ENCODE assay signal across 8 cellular contexts in the genomic region with DNA sequence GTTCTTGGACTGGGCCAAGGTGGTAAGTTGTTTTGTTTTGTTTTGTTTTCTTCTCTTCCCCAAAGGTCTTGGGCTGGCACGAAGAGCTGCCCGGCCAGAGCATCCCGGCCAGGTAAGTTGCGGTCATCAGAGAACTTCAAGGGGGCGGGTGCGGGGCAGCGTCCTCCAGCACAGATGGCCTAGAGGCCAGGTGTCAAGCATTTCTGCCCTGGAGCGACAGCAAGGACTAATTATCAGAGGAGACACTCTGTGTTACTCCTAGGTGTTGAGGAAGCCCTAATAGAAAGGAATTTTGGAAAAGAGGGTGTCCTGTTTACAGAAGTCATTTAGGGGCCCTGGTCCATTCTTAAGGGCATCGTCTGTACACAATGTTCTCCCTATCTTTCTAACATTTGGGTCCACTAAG. TPM values are rescaled to one million over a fixed set of nuclear protein-coding genes. Genes with fewer than 3 reads are reported as not detected.
A peak's percentile ranks its signal among the peaks of the same experiment; 100 is the strongest.
DNase-seq lines count a peak whose midpoint lies in the region; ATAC-seq, FAIRE-seq and TF ChIP-seq lines count a peak whose summit lies in the region.

No MANE protein-coding gene starts in this region.

- H3K4me1 ChIP-seq in suprapubic skin = peaks cover 9% of the 10 kb centered on the region

- H3K27me3 ChIP-seq in suprapubic skin = no peaks in the 10 kb centered on the region

- TF ChIP-seq CTCF in suprapubic skin (IDR thresholded peaks at IDR 0.05) (no peak), GM20000 (IDR thresholded peaks at IDR 0.05; ENCODE audit: extremely low read depth, missing control alignments) (no peak)

- H3K36me3 Mint-ChIP-seq in T-helper 2 cell treated with Interferon-gamma antibody and Interleukin-4, amounts not matched to agents 5 μg/mL and 100 μg/mL, for 36 hours (ENCODE audit: low read depth) = no peaks in the 10 kb centered on the region
- no peaks in the 10 kb centered on the region for H3K36me3 Mint-ChIP-seq in activated naive CD8-positive, alpha-beta T cell treated with anti-CD3 and anti-CD28 coated beads, Interleukin-2, amount 10 ng/mL, durations not matched to agents 7 days and 5 days

- no peaks in the 10 kb centered on the region for H3K9me3 Mint-ChIP-seq in T-helper 2 cell treated with Interferon-gamma antibody and Interleukin-4, amounts not matched to agents 5 μg/mL and 100 μg/mL, for 36 hours
- H3K9me3 Mint-ChIP-seq in activated naive CD8-positive, alpha-beta T cell treated with anti-CD3 and anti-CD28 coated beads, Interleukin-2, amount 10 ng/mL, durations not matched to agents 7 days and 5 days = no peaks in the 10 kb centered on the region

- no peaks in the 10 kb centered on the region for H3K9me3 ChIP-seq in suprapubic skin

- no peak overlapping the region for H3K27ac Mint-ChIP-seq in T-helper 2 cell treated with Interferon-gamma antibody and Interleukin-4, amounts not matched to agents 5 μg/mL and 100 μg/mL, for 36 hours
- no peak overlapping the region for H3K27ac Mint-ChIP-seq in activated naive CD8-positive, alpha-beta T cell treated with anti-CD3 and anti-CD28 coated beads, Interleukin-2, amount 10 ng/mL, durations not matched to agents 7 days and 5 days

- H3K4me1 Mint-ChIP-seq in T-helper 2 cell treated with Interferon-gamma antibody and Interleukin-4, amounts not matched to agents 5 μg/mL and 100 μg/mL, for 36 hours (ENCODE audit: low read depth) = peaks cover 14% of the 10 kb centered on the region
- H3K4me1 Mint-ChIP-seq in activated naive CD8-positive, alpha-beta T cell treated with anti-CD3 and anti-CD28 coated beads, Interleukin-2, amount 10 ng/mL, durations not matched to agents 7 days and 5 days = peaks cover 18% of the 10 kb centered on the region

- no peaks in the 10 kb centered on the region for H3K36me3 ChIP-seq in suprapubic skin

- WGBS in suprapubic skin = 25% methylated on average over 9 of the region's 9 CpGs

- no peak for FAIRE-seq in frontal cortex (lab: Jason Lieb, UNC)

- H3K27me3 Mint-ChIP-seq in T-helper 2 cell treated with Interferon-gamma antibody and Interleukin-4, amounts not matched to agents 5 μg/mL and 100 μg/mL, for 36 hours (ENCODE audit: low read depth) = peaks cover 68% of the 10 kb centered on the region
- peaks cover 64% of the 10 kb centered on the region for H3K27me3 Mint-ChIP-seq in activated naive CD8-positive, alpha-beta T cell treated with anti-CD3 and anti-CD28 coated beads, Interleukin-2, amount 10 ng/mL, durations not matched to agents 7 days and 5 days

- TF ChIP-seq EP300 in suprapubic skin (IDR thresholded peaks at IDR 0.05) = no peak

- H3K4me3 Mint-ChIP-seq in T-helper 2 cell treated with Interferon-gamma antibody and Interleukin-4, amounts not matched to agents 5 μg/mL and 100 μg/mL, for 36 hours = peak overlapping the region; percentile 76
- H3K4me3 Mint-ChIP-seq in activated naive CD8-positive, alpha-beta T cell treated with anti-CD3 and anti-CD28 coated beads, Interleukin-2, amount 10 ng/mL, durations not matched to agents 7 days and 5 days = peak overlapping the region; percentile 75

- peak overlapping the region; percentile 77 for H3K4me3 ChIP-seq in suprapubic skin

- no peak for DNase-seq in T-helper 2 cell treated with Interferon-gamma antibody and Interleukin-4, amounts not matched to agents 5 μg/mL and 100 μg/mL, for 36 hours (ENCODE audit: low spot score)
- DNase-seq in T-helper 2 cell = no peak
- DNase-seq in activated naive CD8-positive, alpha-beta T cell treated with anti-CD3 and anti-CD28 coated beads, Interleukin-2, amount 10 ng/mL, durations not matched to agents 7 days and 5 days = no peak
- DNase-seq in kidney tubule cell (ENCODE audit: low spot score) = peak; percentile 60
- no peak for DNase-seq in suprapubic skin (ENCODE audit: low spot score in 2 of 2)
- no peak for DNase-seq in GM20000 (ENCODE audit: low spot score)
- no peak for DNase-seq in frontal cortex (ENCODE audit: low spot score in 2 of 2)

- H3K27ac ChIP-seq in suprapubic skin = peak overlapping the region; percentile 96

- ATAC-seq in activated naive CD8-positive, alpha-beta T cell treated with anti-CD3 and anti-CD28 coated beads, Interleukin-2, amount 10 ng/mL, durations not matched to agents 7 days and 5 days (ENCODE audit: low read depth) = no peak
- no peak for ATAC-seq in HG03159 (IDR thresholded peaks at IDR 0.05; ENCODE audit: unreplicated experiment)

- POLR2A ChIA-PET in activated naive CD8-positive, alpha-beta T cell treated with anti-CD3 and anti-CD28 coated beads, Interleukin-2, amount 10 ng/mL, durations not matched to agents 7 days and 5 days (lab: Charles Lee) = no interaction called here

- TF ChIP-seq POLR2A in suprapubic skin (IDR thresholded peaks at IDR 0.05) = no peak

RNA-seq across cellular contexts. Expression of gene ITGB8, which starts 1.2 kb away (rescaled TPM):
- not detected for total RNA-seq in activated naive CD8-positive, alpha-beta T cell treated with anti-CD3 and anti-CD28 coated beads, Interleukin-2, amount 10 ng/mL, durations not matched to agents 7 days and 5 days
- total RNA-seq in suprapubic skin = 10 to 100 TPM; 30.7 to 65.5 (median 57.5) TPM
- 66.9 TPM for total RNA-seq in frontal cortex

Comparison
In these comparisons a context has a peak if more than half of its experiments do, and no peak if none do; other contexts are left out.
1. RNA of gene ITGB8, which starts 1.2 kb away (total RNA-seq): 66.9 TPM in frontal cortex (single experiment) and 30.7 to 65.5 TPM in suprapubic skin; not detected in activated naive CD8-positive, alpha-beta T cell treated with anti-CD3 and anti-CD28 coated beads, Interleukin-2, amount 10 ng/mL, durations not matched to agents 7 days and 5 days; every median in the first group is over 10 times any median in the second.